19 cellular contexts compared by ENCODE assay signal in genomic region chr1:6090996-6091822, GRCh38.
"Had no signal": no experiment of that assay in that cellular context is flagged by ENCODE, and none has a peak within 500 bp of the region (broad histone marks: within the 10 kb centered on the region; RNA-seq: fewer than 3 reads in every experiment).

No MANE protein-coding gene starts in this region.

- H3K4me3 Mint-ChIP-seq: activated CD4-positive, alpha-beta memory T cell treated with anti-CD3 and anti-CD28 coated beads, Interleukin-2, amount 10 ng/mL, durations not matched to agents 7 days and 5 days; activated naive CD8-positive, alpha-beta T cell treated with anti-CD3 and anti-CD28 coated beads for 36 hours; T-cell had no signal

- H3K27ac ChIP-seq: brain microvascular endothelial cell, cardiac muscle cell, SK-N-MC had no signal

- H3K27ac Mint-ChIP-seq: activated CD4-positive, alpha-beta memory T cell treated with anti-CD3 and anti-CD28 coated beads, Interleukin-2, amount 10 ng/mL, durations not matched to agents 7 days and 5 days; activated naive CD8-positive, alpha-beta T cell treated with anti-CD3 and anti-CD28 coated beads for 36 hours; T-cell had no signal

- ATAC-seq: K562, T-cell had no signal

- DNase-seq: activated CD4-positive, alpha-beta memory T cell treated with anti-CD3 and anti-CD28 coated beads, Interleukin-2, amount 10 ng/mL, durations not matched to agents 7 days and 5 days; activated CD4-positive, alpha-beta T cell treated with anti-CD3 and anti-CD28 coated beads, Interleukin-2, amount 50 U/mL, for 1 hour; activated CD4-positive, CD25-positive, alpha-beta regulatory T cell; activated effector memory CD4-positive, alpha-beta T cell treated with Interleukin-2 at 50 U/mL for 16 hours; activated naive CD4-positive, alpha-beta T cell treated with Interleukin-2 at 50 U/mL for 16 hours; activated naive CD8-positive, alpha-beta T cell treated with anti-CD3 and anti-CD28 coated beads for 36 hours; activated T-cell treated with anti-CD3 and anti-CD28 coated beads for 4 hours; brain microvascular endothelial cell; Karpas-422; NCI-H2029; NCI-H2107; NCI-H2171 treated with DMSO at 0.1 percent for 48 hours; NCI-H510A treated with DMSO at 0.1 percent for 48 hours; SIG-M5; T-cell; T-helper 9 cell had no signal

- H3K36me3 ChIP-seq: brain microvascular endothelial cell, cardiac muscle cell had no signal

- H3K4me3 ChIP-seq: cardiac muscle cell, K562, SK-N-MC had no signal

- H3K27me3 Mint-ChIP-seq: activated CD4-positive, alpha-beta memory T cell treated with anti-CD3 and anti-CD28 coated beads, Interleukin-2, amount 10 ng/mL, durations not matched to agents 7 days and 5 days; activated naive CD8-positive, alpha-beta T cell treated with anti-CD3 and anti-CD28 coated beads for 36 hours; T-cell had no signal

- H3K4me1 Mint-ChIP-seq: activated CD4-positive, alpha-beta memory T cell treated with anti-CD3 and anti-CD28 coated beads, Interleukin-2, amount 10 ng/mL, durations not matched to agents 7 days and 5 days; T-cell had no signal

- H3K27me3 ChIP-seq: cardiac muscle cell had no signal

- H3K9me3 Mint-ChIP-seq: activated CD4-positive, alpha-beta memory T cell treated with anti-CD3 and anti-CD28 coated beads, Interleukin-2, amount 10 ng/mL, durations not matched to agents 7 days and 5 days; activated naive CD8-positive, alpha-beta T cell treated with anti-CD3 and anti-CD28 coated beads for 36 hours; T-cell had no signal
